19 cellular contexts compared by ENCODE assay signal in the genomic region with DNA sequence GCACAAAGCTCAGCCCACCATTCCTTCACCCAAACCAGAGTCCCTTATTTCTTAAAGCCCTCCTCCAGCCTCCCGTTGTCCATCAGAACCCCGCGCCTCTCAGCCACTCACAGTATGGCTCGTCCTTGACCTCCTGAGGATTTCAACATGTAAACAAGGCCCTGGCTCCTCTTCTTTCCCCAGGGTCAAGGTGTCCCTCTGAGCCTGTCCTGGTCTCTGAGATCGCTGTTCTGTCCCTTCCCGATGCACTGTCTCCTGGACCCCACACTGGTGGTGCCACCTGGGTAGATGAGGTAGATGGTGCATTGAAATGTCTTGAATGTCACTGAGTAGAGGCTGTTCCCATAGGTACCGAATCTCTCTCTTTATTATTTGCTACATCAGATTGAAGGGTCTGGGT. TPM values are rescaled to one million over a fixed set of nuclear protein-coding genes. Genes with fewer than 3 reads are reported as not detected.
DNase-seq lines count a peak whose midpoint lies in the region; ATAC-seq and TF ChIP-seq lines count a peak whose summit lies in the region.
"Had no signal": no experiment of that assay in that cellular context is flagged by ENCODE, and none has a peak within 500 bp of the region (broad histone marks: within the 10 kb centered on the region; RNA-seq: fewer than 3 reads in every experiment).

No MANE protein-coding gene starts in this region.

- H3K4me3 ChIP-seq in esophagus muscularis mucosa, result no peak overlapping the region
- H3K4me3 ChIP-seq: A549; BLaER1 treated with 17β-estradiol and CSF1 and Interleukin-3, amounts not matched to agents 10 nM and 100 nM had no signal

- H3K9me3 ChIP-seq in esophagus muscularis mucosa, result no peaks in the 10 kb centered on the region
- H3K9me3 ChIP-seq: BLaER1 treated with 17β-estradiol and CSF1 and Interleukin-3, amounts not matched to agents 10 nM and 100 nM; Caco-2 had no signal

- peak overlapping the region; percentile 43 for H3K27ac Mint-ChIP-seq in activated CD4-positive, alpha-beta T cell treated with anti-CD3 and anti-CD28 coated beads, Interleukin-2, amount 10 ng/mL, durations not matched to agents 7 days and 5 days
- no peak overlapping the region for H3K27ac Mint-ChIP-seq in activated CD4-positive, alpha-beta T cell treated with anti-CD3 and anti-CD28 coated beads, Interleukin-2, amount 10 ng/mL, durations not matched to agents 24 days and 14 days
- H3K27ac Mint-ChIP-seq in progenitor cell of endocrine pancreas, result peak overlapping the region; percentile 11
- H3K27ac Mint-ChIP-seq: B cell; CD4-positive, alpha-beta T cell; CD8-positive, alpha-beta T cell had no signal

- H3K4me1 Mint-ChIP-seq in activated CD4-positive, alpha-beta T cell treated with anti-CD3 and anti-CD28 coated beads, Interleukin-2, amount 10 ng/mL, durations not matched to agents 7 days and 5 days, result no peaks in the 10 kb centered on the region
- H3K4me1 Mint-ChIP-seq in activated CD4-positive, alpha-beta T cell treated with anti-CD3 and anti-CD28 coated beads, Interleukin-2, amount 10 ng/mL, durations not matched to agents 24 days and 14 days, result no peaks in the 10 kb centered on the region
- no peaks in the 10 kb centered on the region for H3K4me1 Mint-ChIP-seq in progenitor cell of endocrine pancreas (ENCODE audit: low read depth)
- H3K4me1 Mint-ChIP-seq: B cell had no signal

- POLR2A ChIA-PET in activated CD4-positive, alpha-beta T cell treated with anti-CD3 and anti-CD28 coated beads, Interleukin-2, amount 10 ng/mL, durations not matched to agents 7 days and 5 days (lab: Charles Lee), result no interaction called here

- no peak for DNase-seq in activated CD4-positive, alpha-beta T cell treated with anti-CD3 and anti-CD28 coated beads, Interleukin-2, amount 10 ng/mL, durations not matched to agents 7 days and 5 days
- DNase-seq in activated CD4-positive, alpha-beta T cell treated with anti-CD3 and anti-CD28 coated beads, Interleukin-2, amount 10 ng/mL, durations not matched to agents 24 days and 14 days, result no peak
- DNase-seq in esophagus muscularis mucosa (ENCODE audit: extremely low spot score) (peak; percentile 70), progenitor cell of endocrine pancreas (ENCODE audit: low spot score, unreplicated experiment) (no peak), NOMO-1 (lab: John Stamatoyannopoulos, UW; ENCODE audit: unreplicated experiment in 2 of 2) (no peak), NCI-H187 (lab: John Stamatoyannopoulos, UW) (no peak)
- DNase-seq: AML-193; Caco-2; Calu3; CD4-positive, alpha-beta T cell; CD8-positive, alpha-beta T cell; DMS79 treated with DMSO at 0.1 percent for 48 hours; GF-D8 had no signal

- H3K36me3 ChIP-seq in esophagus muscularis mucosa, result no peaks in the 10 kb centered on the region
- H3K36me3 ChIP-seq: BLaER1 treated with 17β-estradiol and CSF1 and Interleukin-3, amounts not matched to agents 10 nM and 100 nM had no signal

- no peaks in the 10 kb centered on the region for H3K36me3 Mint-ChIP-seq in activated CD4-positive, alpha-beta T cell treated with anti-CD3 and anti-CD28 coated beads, Interleukin-2, amount 10 ng/mL, durations not matched to agents 7 days and 5 days (ENCODE audit: low read depth)
- H3K36me3 Mint-ChIP-seq in activated CD4-positive, alpha-beta T cell treated with anti-CD3 and anti-CD28 coated beads, Interleukin-2, amount 10 ng/mL, durations not matched to agents 24 days and 14 days (ENCODE audit: low read depth), result no peaks in the 10 kb centered on the region
- H3K36me3 Mint-ChIP-seq in progenitor cell of endocrine pancreas (ENCODE audit: insufficient read depth), result no peaks in the 10 kb centered on the region
- H3K36me3 Mint-ChIP-seq: CD8-positive, alpha-beta T cell had no signal

- intact Hi-C loops in activated CD4-positive, alpha-beta T cell treated with anti-CD3 and anti-CD28 coated beads, Interleukin-2, amount 10 ng/mL, durations not matched to agents 24 days and 14 days (cut with micrococcal nuclease), result no loop called here
- intact Hi-C loops in esophagus muscularis mucosa (cut with DNase I), result no loop called here

- no peak for ATAC-seq in activated CD4-positive, CD25-positive, alpha-beta regulatory T cell treated with anti-CD3 and anti-CD28 coated beads, Interleukin-2, amount 50 U/mL, for 24 hours
- ATAC-seq: A549; CD8-positive, alpha-beta T cell had no signal

- CTCF ChIA-PET in activated CD4-positive, alpha-beta T cell treated with anti-CD3 and anti-CD28 coated beads, Interleukin-2, amount 10 ng/mL, durations not matched to agents 7 days and 5 days (lab: Charles Lee), result interaction anchor here (1.1 kb wide), 1 partner anchor 554 kb away, joined by 3 read pairs; no protein-coding TSS in a partner anchor

- no peak overlapping the region for H3K27ac ChIP-seq in esophagus muscularis mucosa (replicated peaks in 1 of 4)
- H3K27ac ChIP-seq: 22Rv1; A549; BLaER1 treated with 17β-estradiol and CSF1 and Interleukin-3, amounts not matched to agents 10 nM and 100 nM; C4-2B had no signal

- TF ChIP-seq EP300 in esophagus muscularis mucosa (IDR thresholded peaks at IDR 0.05), result no peak

- no peaks in the 10 kb centered on the region for H3K9me3 Mint-ChIP-seq in activated CD4-positive, alpha-beta T cell treated with anti-CD3 and anti-CD28 coated beads, Interleukin-2, amount 10 ng/mL, durations not matched to agents 7 days and 5 days
- H3K9me3 Mint-ChIP-seq in activated CD4-positive, alpha-beta T cell treated with anti-CD3 and anti-CD28 coated beads, Interleukin-2, amount 10 ng/mL, durations not matched to agents 24 days and 14 days, result no peaks in the 10 kb centered on the region
- H3K9me3 Mint-ChIP-seq in progenitor cell of endocrine pancreas (ENCODE audit: low read depth), result peaks cover 7% of the 10 kb centered on the region
- H3K9me3 Mint-ChIP-seq: CD4-positive, alpha-beta T cell; CD8-positive, alpha-beta T cell had no signal

- H3K27me3 Mint-ChIP-seq in activated CD4-positive, alpha-beta T cell treated with anti-CD3 and anti-CD28 coated beads, Interleukin-2, amount 10 ng/mL, durations not matched to agents 7 days and 5 days, result peaks cover 11% of the 10 kb centered on the region
- no peaks in the 10 kb centered on the region for H3K27me3 Mint-ChIP-seq in activated CD4-positive, alpha-beta T cell treated with anti-CD3 and anti-CD28 coated beads, Interleukin-2, amount 10 ng/mL, durations not matched to agents 24 days and 14 days
- peaks cover 15% of the 10 kb centered on the region for H3K27me3 Mint-ChIP-seq in progenitor cell of endocrine pancreas

- H3K4me3 Mint-ChIP-seq in activated CD4-positive, alpha-beta T cell treated with anti-CD3 and anti-CD28 coated beads, Interleukin-2, amount 10 ng/mL, durations not matched to agents 7 days and 5 days, result no peak overlapping the region
- no peak overlapping the region for H3K4me3 Mint-ChIP-seq in activated CD4-positive, alpha-beta T cell treated with anti-CD3 and anti-CD28 coated beads, Interleukin-2, amount 10 ng/mL, durations not matched to agents 24 days and 14 days
- H3K4me3 Mint-ChIP-seq in progenitor cell of endocrine pancreas (ENCODE audit: low read depth), result no peak overlapping the region
- H3K4me3 Mint-ChIP-seq: B cell; CD4-positive, alpha-beta T cell; CD8-positive, alpha-beta T cell had no signal

- H3K27me3 ChIP-seq in esophagus muscularis mucosa, result no peaks in the 10 kb centered on the region
- H3K27me3 ChIP-seq: BLaER1 treated with 17β-estradiol and CSF1 and Interleukin-3, amounts not matched to agents 10 nM and 100 nM had no signal

- 89% methylated on average over 7 of the region's 7 CpGs for WGBS in esophagus muscularis mucosa

- no peaks in the 10 kb centered on the region for H3K4me1 ChIP-seq in esophagus muscularis mucosa
- H3K4me1 ChIP-seq: A549, Caco-2 had no signal

- no peak for TF ChIP-seq POLR2A in esophagus muscularis mucosa (IDR thresholded peaks at IDR 0.05; ENCODE audit: low read depth)

- no peak for TF ChIP-seq CTCF in esophagus muscularis mucosa (IDR thresholded peaks at IDR 0.05)
- TF ChIP-seq CTCF in progenitor cell of endocrine pancreas (IDR thresholded peaks at IDR 0.05; ENCODE audit: unreplicated experiment), result no peak

RNA-seq across cellular contexts. Expression of a gene that starts 32.9 kb away (rescaled TPM):
- 1 to 10 TPM in 1 of 2 experiments, under 1 TPM in 1; 0.99 to 1.2 TPM for total RNA-seq in activated CD4-positive, alpha-beta T cell treated with anti-CD3 and anti-CD28 coated beads, Interleukin-2, amount 10 ng/mL, durations not matched to agents 7 days and 5 days
- total RNA-seq in activated CD4-positive, alpha-beta T cell treated with anti-CD3 and anti-CD28 coated beads, Interleukin-2, amount 10 ng/mL, durations not matched to agents 24 days and 14 days, result 1.1 TPM in 2 replicates
- total RNA-seq in esophagus muscularis mucosa (1 to 10 TPM; 1.5 to 2.4 (median 1.9) TPM), progenitor cell of endocrine pancreas (21.9 and 22.4 TPM in 2 replicates)
